In genomic region chr19:7925171-7925837, GRCh38 we compare ENCODE assay signal across 8 cellular contexts. TPM values are rescaled to one million over a fixed set of nuclear protein-coding genes. Genes with fewer than 3 reads are reported as not detected.
DNase-seq lines count a peak whose midpoint lies in the region; ATAC-seq and TF ChIP-seq lines count a peak whose summit lies in the region.

No MANE protein-coding gene starts in this region.

- peak overlapping the region; percentile 65 for H3K4me3 Mint-ChIP-seq in central memory CD8-positive, alpha-beta T cell

- no peaks in the 10 kb centered on the region for H3K9me3 Mint-ChIP-seq in central memory CD8-positive, alpha-beta T cell

- H3K4me3 ChIP-seq in right lobe of liver = peak overlapping the region in 1 of 3 donors; percentile 33

- H3K27me3 Mint-ChIP-seq in central memory CD8-positive, alpha-beta T cell = no peaks in the 10 kb centered on the region

- H3K9me3 ChIP-seq in right lobe of liver = no peaks in the 10 kb centered on the region

- H3K27ac Mint-ChIP-seq in central memory CD8-positive, alpha-beta T cell (ENCODE audit: low read depth) = peak overlapping the region; percentile 64

- no CpG with 5 or more reads among the region's 95 CpGs for WGBS in right lobe of liver (ENCODE audit: insufficient coverage, low coverage, low lambda C conversion rate, missing lambda C conversion rate)

- no peaks in the 10 kb centered on the region for H3K27me3 ChIP-seq in right lobe of liver

- no peak for TF ChIP-seq POLR2A in right lobe of liver (IDR thresholded peaks at IDR 0.05)

- intact Hi-C loops in right lobe of liver (cut with DNase I) = no loop called here

- H3K4me1 ChIP-seq in right lobe of liver = peaks cover 0 to 16% (median 8%) of the 10 kb centered on the region in 4 donors

- DNase-seq in A172 (ENCODE audit: low spot score) (peak; percentile 76), NCI-H345 treated with DMSO at 0.1 percent for 48 hours (lab: John Stamatoyannopoulos, UW; ENCODE audit: unreplicated experiment) (peak; percentile 54), right lobe of liver (peak; percentile 60 to 69 (median 61))
- DNase-seq in central memory CD8-positive, alpha-beta T cell (ENCODE audit: low spot score in 2 of 2) = peak; percentile 65 to 74
- peak; percentile 46 to 75 (median 52) for DNase-seq in stimulated activated CD4-positive, alpha-beta T cell treated with anti-CD3 and anti-CD28 coated beads, TNF-alpha, amount 100 ng/mL, for 24 hours (ENCODE audit: low read depth in 3 of 3)

- H3K27ac ChIP-seq in right lobe of liver = no peak overlapping the region

- peaks cover 25% of the 10 kb centered on the region for H3K4me1 Mint-ChIP-seq in central memory CD8-positive, alpha-beta T cell

- H3K36me3 ChIP-seq in right lobe of liver = peaks cover 0 to 10% (median 0%) of the 10 kb centered on the region in 4 donors

- ATAC-seq in GM19351 (IDR thresholded peaks at IDR 0.05; ENCODE audit: unreplicated experiment) (peak; percentile 32), right lobe of liver (no peak), GM19463 (IDR thresholded peaks at IDR 0.05; ENCODE audit: unreplicated experiment) (no peak)
- ATAC-seq in activated CD4-positive, CD25-positive, alpha-beta regulatory T cell treated with anti-CD3 and anti-CD28 coated beads, Interleukin-2, amount 50 U/mL, for 24 hours = peak; percentile 42 to 45
- ATAC-seq in central memory CD8-positive, alpha-beta T cell (replicated peaks; ENCODE audit: extremely low read depth, poor library complexity, severe bottlenecking) = peak; percentile 25

- peaks cover 25% of the 10 kb centered on the region for H3K36me3 Mint-ChIP-seq in central memory CD8-positive, alpha-beta T cell (ENCODE audit: insufficient read depth)

- TF ChIP-seq CTCF in right lobe of liver (IDR thresholded peaks at IDR 0.05) = peak; percentile 63 to 78 (median 70)

RNA-seq across cellular contexts. Expression of gene CTXN1, which starts 0.6 kb away (rescaled TPM):
- 24.3 and 37.0 TPM in 2 replicates for total RNA-seq in A172 (2014; rRNA removed; shearing (Covaris generic))
- under 1 TPM in 2 of 6 experiments, not detected in 4; 0.18 to 0.49 TPM for total RNA-seq in right lobe of liver

RNA-seq across cellular contexts. Expression of gene SNAPC2, which starts 5.2 kb away (rescaled TPM):
- total RNA-seq in A172 (2014; rRNA removed; shearing (Covaris generic)) = 30.6 and 44.5 TPM in 2 replicates
- total RNA-seq in right lobe of liver = 1 to 10 TPM; 3.5 to 7.8 (median 5.2) TPM

RNA-seq across cellular contexts. Expression of gene TGFBR3L, which starts 10.7 kb away (rescaled TPM):
- total RNA-seq in A172 (2014; rRNA removed; shearing (Covaris generic)) = 0.34 TPM in 1 of 2 replicates, not detected in the other
- 1 to 10 TPM in 3 of 6 experiments, under 1 TPM in 3; 0.42 to 2.9 (median 1.3) TPM for total RNA-seq in right lobe of liver

RNA-seq across cellular contexts. Expression of gene TIMM44, which starts 18.2 kb away (rescaled TPM):
- total RNA-seq in A172 (2014; rRNA removed; shearing (Covaris generic)) = 82.0 and 92.0 TPM in 2 replicates
- total RNA-seq in right lobe of liver = 10 to 100 TPM; 26.1 to 41.7 (median 36.9) TPM

RNA-seq across cellular contexts. Expression of gene MAP2K7, which starts 21.6 kb away (rescaled TPM):
- total RNA-seq in A172 (2014; rRNA removed; shearing (Covaris generic)) = 7.1 and 12.7 TPM in 2 replicates
- total RNA-seq in right lobe of liver = 10 to 100 TPM in 5 of 6 experiments, 1 to 10 TPM in 1; 9.7 to 22.1 (median 15.6) TPM

Comparison
In these comparisons a context has a peak if more than half of its experiments do, and no peak if none do; other contexts are left out.
1. ATAC-seq: peak in GM19351 (single experiment), activated CD4-positive, CD25-positive, alpha-beta regulatory T cell treated with anti-CD3 and anti-CD28 coated beads, Interleukin-2, amount 50 U/mL, for 24 hours (2 of 2) and central memory CD8-positive, alpha-beta T cell (single experiment); none in right lobe of liver (0 of 4) and GM19463 (single experiment).
2. RNA of gene CTXN1, which starts 0.6 kb away (total RNA-seq): 24.3 to 37.0 TPM in A172; 0.18 to 0.49 TPM in right lobe of liver; every median in the first group is over 10 times any median in the second.
3. Peak in every context shown above with its lines, with median percentiles within 50 percentile points of each other: DNase-seq.